In genomic region chr11:124746621-124747243, GRCh38 we compare ENCODE assay signal across 1 cellular context.
TF ChIP-seq lines count a peak whose summit lies in the region.

No MANE protein-coding gene starts in this region.

TF ChIP-seq in HepG2, 621 proteins besides CTCF, POLR2A, EP300 and RAD21 (continued from another document and continues in another):
- TF ChIP-seq ELK4 (CRISPR knock-in tag; IDR thresholded peaks at IDR 0.05; ENCODE audit: borderline replicate concordance) (no peak), ZNF660 (CRISPR knock-in tag; IDR thresholded peaks at IDR 0.05; ENCODE audit: borderline replicate concordance, low read depth) (no peak), PHF21A (CRISPR knock-in tag; IDR thresholded peaks at IDR 0.05) (no peak; the same call in 1 of the 2 replicates), ZNF589 (CRISPR knock-in tag; conservative IDR thresholded peaks at IDR 0.05) (no peak), MAFK (conservative IDR thresholded peaks at IDR 0.05 in 1 of 2, IDR thresholded peaks at IDR 0.05 in 1 of 2; ENCODE audit: low read length in 2 of 2) (no peak), AGO2 (optimal IDR thresholded peaks at IDR 0.05; ENCODE audit: low read depth, low read length) (no peak), ZFP36 (IDR thresholded peaks at IDR 0.05; ENCODE audit: borderline replicate concordance, low read depth, low read length, partially characterized antibody) (no peak), GZF1 (CRISPR knock-in tag; IDR thresholded peaks at IDR 0.05) (no peak), DMAP1 (CRISPR knock-in tag; IDR thresholded peaks at IDR 0.05) (peak; percentile 52; the same call in 1 of the 2 replicates), ZNF331 (CRISPR knock-in tag; IDR thresholded peaks at IDR 0.05) (0 out of 2 replicates have a peak, but pooled peaks have one; percentile 13), HBP1 (CRISPR knock-in tag; IDR thresholded peaks at IDR 0.05; ENCODE audit: low read depth) (no peak), ZNF615 (CRISPR knock-in tag; IDR thresholded peaks at IDR 0.05; ENCODE audit: borderline replicate concordance) (no peak), ZNF563 (CRISPR knock-in tag; IDR thresholded peaks at IDR 0.05) (no peak), HHEX (CRISPR knock-in tag; IDR thresholded peaks at IDR 0.05) (no peak), ISX (CRISPR knock-in tag; conservative IDR thresholded peaks at IDR 0.05) (no peak), PHF8 (CRISPR knock-in tag; IDR thresholded peaks at IDR 0.05) (peak; percentile 54), ZNF335 (CRISPR knock-in tag; IDR thresholded peaks at IDR 0.05) (no peak), HMGXB4 (CRISPR knock-in tag; IDR thresholded peaks at IDR 0.05; ENCODE audit: borderline replicate concordance in 1 of 2, low read depth in 1 of 2) (peak; percentile 90 to 92; a peak in 3 of 4 replicates), ZFP36L2 (CRISPR knock-in tag; IDR thresholded peaks at IDR 0.05) (no peak), PLSCR1 (CRISPR knock-in tag; IDR thresholded peaks at IDR 0.05; ENCODE audit: borderline replicate concordance) (no peak), MED13 (CRISPR knock-in tag; IDR thresholded peaks at IDR 0.05) (peak; percentile 56; the same call in 1 of the 2 replicates), SSRP1 (CRISPR knock-in tag; IDR thresholded peaks at IDR 0.05) (no peak), MYPOP (CRISPR knock-in tag; IDR thresholded peaks at IDR 0.05) (peak; percentile 86), ZNF7 (CRISPR knock-in tag; IDR thresholded peaks at IDR 0.05) (no peak), ZNF383 (CRISPR knock-in tag; IDR thresholded peaks at IDR 0.05; ENCODE audit: borderline replicate concordance) (no peak), SALL1 (CRISPR knock-in tag; IDR thresholded peaks at IDR 0.05) (peak; percentile 64; the same call in 1 of the 2 replicates), TBX3 (IDR thresholded peaks at IDR 0.05; ENCODE audit: borderline replicate concordance) (no peak), GATAD2A (CRISPR knock-in tag; IDR thresholded peaks at IDR 0.05) (0 out of 2 replicates have a peak, but pooled peaks have one; percentile 28), ZBTB7B (CRISPR knock-in tag; IDR thresholded peaks at IDR 0.05) (peak; percentile 74; the same call in 1 of the 2 replicates), ZNF564 (CRISPR knock-in tag; IDR thresholded peaks at IDR 0.05) (no peak), ADNP (CRISPR knock-in tag; IDR thresholded peaks at IDR 0.05) (no peak), SOX6 (IDR thresholded peaks at IDR 0.05) (no peak), SOX6 (CRISPR knock-in tag; IDR thresholded peaks at IDR 0.05) (peak; percentile 63), RBM39 (IDR thresholded peaks at IDR 0.05; ENCODE audit: low read depth, low read length, poor library complexity, severe bottlenecking) (no peak), ZNF605 (CRISPR knock-in tag; IDR thresholded peaks at IDR 0.05) (no peak), THRA (CRISPR knock-in tag; IDR thresholded peaks at IDR 0.05; ENCODE audit: borderline replicate concordance) (no peak), MED8 (CRISPR knock-in tag; IDR thresholded peaks at IDR 0.05; ENCODE audit: insufficient replicate concordance) (no peak), BCLAF1 (IDR thresholded peaks at IDR 0.05) (no peak), HMGA1 (CRISPR knock-in tag; conservative IDR thresholded peaks at IDR 0.05) (no peak), TARDBP (CRISPR knock-in tag; IDR thresholded peaks at IDR 0.05) (peak; percentile 74; the same call in 1 of the 2 replicates), PRDM15 (CRISPR knock-in tag; IDR thresholded peaks at IDR 0.05) (peak; percentile 81; the same call in 1 of the 2 replicates), THAP7 (CRISPR knock-in tag; IDR thresholded peaks at IDR 0.05) (no peak), MBD4 (IDR thresholded peaks at IDR 0.05; ENCODE audit: borderline replicate concordance, low read length) (no peak), ZFY (CRISPR knock-in tag; IDR thresholded peaks at IDR 0.05) (no peak; the same call in 1 of the 2 replicates), ZNF687 (CRISPR knock-in tag; IDR thresholded peaks at IDR 0.05) (peak; percentile 86), HOXA5 (CRISPR knock-in tag; IDR thresholded peaks at IDR 0.05) (peak; percentile 78; the same call in 1 of the 2 replicates), ZNF607 (CRISPR knock-in tag; IDR thresholded peaks at IDR 0.05; ENCODE audit: borderline replicate concordance) (no peak)
